ENCODE assay signal across 2 cellular contexts in the genomic region with DNA sequence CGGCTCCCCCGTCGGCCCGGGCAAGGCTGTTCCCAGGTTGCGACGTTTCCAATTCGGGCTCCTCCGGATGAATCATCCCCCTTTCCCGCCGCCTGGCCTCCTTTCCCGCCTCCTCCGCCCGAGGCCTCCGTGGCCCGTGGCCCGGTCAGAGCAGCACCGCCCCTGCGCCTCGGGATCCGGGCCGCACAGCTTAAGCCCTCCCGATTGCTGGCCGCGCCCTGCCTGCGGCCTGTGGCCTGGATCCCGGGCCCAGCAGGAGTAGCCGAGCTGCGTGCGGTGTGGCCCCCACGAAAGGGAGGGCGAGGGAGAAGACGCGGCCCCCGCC.
A peak's percentile ranks its signal among the peaks of the same experiment; 100 is the strongest.
TF ChIP-seq lines count a peak whose summit lies in the region.

No MANE protein-coding gene starts in this region.

TF ChIP-seq in IMR-90, 13 proteins besides CTCF, POLR2A, EP300 and RAD21:
- TF ChIP-seq, protein P1, sequence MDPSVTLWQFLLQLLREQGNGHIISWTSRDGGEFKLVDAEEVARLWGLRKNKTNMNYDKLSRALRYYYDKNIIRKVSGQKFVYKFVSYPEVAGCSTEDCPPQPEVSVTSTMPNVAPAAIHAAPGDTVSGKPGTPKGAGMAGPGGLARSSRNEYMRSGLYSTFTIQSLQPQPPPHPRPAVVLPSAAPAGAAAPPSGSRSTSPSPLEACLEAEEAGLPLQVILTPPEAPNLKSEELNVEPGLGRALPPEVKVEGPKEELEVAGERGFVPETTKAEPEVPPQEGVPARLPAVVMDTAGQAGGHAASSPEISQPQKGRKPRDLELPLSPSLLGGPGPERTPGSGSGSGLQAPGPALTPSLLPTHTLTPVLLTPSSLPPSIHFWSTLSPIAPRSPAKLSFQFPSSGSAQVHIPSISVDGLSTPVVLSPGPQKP (IDR thresholded peaks at IDR 0.05; ENCODE audit: borderline replicate concordance, low read depth, low read length) = no peak
- 0 out of 2 replicates have a peak, but pooled peaks have one; percentile 3 for TF ChIP-seq BHLHE40 (IDR thresholded peaks at IDR 0.05; ENCODE audit: low read depth, low read length)

TF ChIP-seq in HEK293T, 16 proteins besides CTCF, POLR2A, EP300 and RAD21 (continued from another document):
- TF ChIP-seq PKNOX1 (IDR thresholded peaks at IDR 0.05) (no peak), ELF4 (IDR thresholded peaks at IDR 0.05) (no peak), NFRKB (IDR thresholded peaks at IDR 0.05) (no peak), SUZ12 (IDR thresholded peaks at IDR 0.05) (no peak), LEF1 (IDR thresholded peaks at IDR 0.05; ENCODE audit: borderline replicate concordance) (no peak), FOXM1 (IDR thresholded peaks at IDR 0.05; ENCODE audit: borderline replicate concordance) (no peak), BHLHE40 (IDR thresholded peaks at IDR 0.05; ENCODE audit: borderline replicate concordance) (no peak), TARDBP (IDR thresholded peaks at IDR 0.05) (no peak), ARNT (IDR thresholded peaks at IDR 0.05) (no peak), HDGF (IDR thresholded peaks at IDR 0.05; ENCODE audit: borderline replicate concordance) (no peak), ZNF384 (IDR thresholded peaks at IDR 0.05) (no peak)
